In the genomic region with DNA sequence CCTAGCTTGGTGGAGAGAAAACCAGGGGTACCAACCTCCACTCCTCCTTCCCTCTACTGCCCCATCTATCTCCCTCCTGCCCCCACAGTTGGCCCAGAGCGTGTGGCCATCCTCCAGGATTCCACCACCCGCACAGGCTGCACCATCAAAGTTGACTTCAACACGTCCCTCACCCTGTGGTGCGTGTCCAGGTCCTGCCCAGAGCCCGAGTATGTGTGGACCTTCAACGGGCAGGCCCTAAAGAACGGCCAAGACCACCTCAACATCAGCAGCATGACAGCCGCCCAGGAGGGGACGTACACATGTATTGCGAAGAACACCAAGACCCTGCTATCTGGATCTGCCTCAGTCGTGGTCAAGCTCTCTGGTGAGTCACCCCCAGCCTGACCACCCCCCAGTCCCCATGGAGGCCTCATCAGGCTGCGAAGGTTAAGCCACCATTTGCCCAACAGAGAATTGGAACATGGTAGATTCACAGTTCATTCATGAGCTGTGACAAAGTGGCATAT, we compare ENCODE assay signal across 34 cellular contexts. TPM values are rescaled to one million over a fixed set of nuclear protein-coding genes. Genes with fewer than 3 reads are reported as not detected.
"Had no signal": no experiment of that assay in that cellular context is flagged by ENCODE, and none has a peak within 500 bp of the region (broad histone marks: within the 10 kb centered on the region; RNA-seq: fewer than 3 reads in every experiment).

No MANE protein-coding gene starts in this region.

- H3K79me2 ChIP-seq: hepatocyte had no signal

- H3K27me3 Mint-ChIP-seq: naive thymus-derived CD4-positive, alpha-beta T cell had no signal

- H3K9me3 ChIP-seq: gastrocnemius medialis, heart left ventricle, left lung, mucosa of descending colon, pancreas, testis, tibial nerve, upper lobe of left lung had no signal

- H3K27me3 ChIP-seq: dorsolateral prefrontal cortex, gastrocnemius medialis, heart left ventricle, hepatocyte, left lung, pancreas, testis, tibial nerve, upper lobe of left lung had no signal

- H3K4me2 ChIP-seq: hepatocyte had no signal

- H3K27ac Mint-ChIP-seq: mesothelial cell of epicardium; naive thymus-derived CD4-positive, alpha-beta T cell; nephron progenitor cell; stimulated activated memory B cell treated with anti-CD40 and anti-IgM and Interleukin-4, amounts not matched to agents 10 μg/mL and 1 μg/mL and 100 μg/mL, for 72 hours had no signal

- H3K36me3 ChIP-seq: gastrocnemius medialis, heart left ventricle, left lung, pancreas, tibial nerve, upper lobe of left lung had no signal

- H3K9me3 Mint-ChIP-seq: mesothelial cell of epicardium; naive thymus-derived CD4-positive, alpha-beta T cell; nephron progenitor cell; stimulated activated memory B cell treated with anti-CD40 and anti-IgM and Interleukin-4, amounts not matched to agents 10 μg/mL and 1 μg/mL and 100 μg/mL, for 72 hours had no signal

- H3K4me3 Mint-ChIP-seq: mesothelial cell of epicardium; naive thymus-derived CD4-positive, alpha-beta T cell; nephron progenitor cell; stimulated activated memory B cell treated with anti-CD40 and anti-IgM and Interleukin-4, amounts not matched to agents 10 μg/mL and 1 μg/mL and 100 μg/mL, for 72 hours had no signal

- DNase-seq: dorsolateral prefrontal cortex; effector CD4-positive, alpha-beta T cell; foreskin fibroblast; gastrocnemius medialis; heart left ventricle; kidney; left lung; mesenchymal stem cell; mucosa of descending colon; naive thymus-derived CD4-positive, alpha-beta T cell; nephron progenitor cell; occipital lobe; pancreas; retina; stimulated activated CD4-positive, alpha-beta T cell treated with anti-CD3 and anti-CD28 coated beads, Interleukin-2, amount 100 ng/mL, for 24 hours; stimulated activated CD4-positive, alpha-beta T cell treated with anti-CD3 and anti-CD28 coated beads, Interleukin-4, amount 100 ng/mL, for 24 hours; stimulated activated naive CD8-positive, alpha-beta T cell treated with anti-CD3 and anti-CD28 coated beads, Interleukin-15, Interleukin-2, amounts not matched to agents 100 U/mL and 50 U/mL, for 24 hours; substantia nigra; testis had no signal

- H2AFZ ChIP-seq: hepatocyte had no signal

- FAIRE-seq: colon, kidney, pancreas, urothelium cell line had no signal

- H3K36me3 Mint-ChIP-seq: mesothelial cell of epicardium; naive thymus-derived CD4-positive, alpha-beta T cell; stimulated activated memory B cell treated with anti-CD40 and anti-IgM and Interleukin-4, amounts not matched to agents 10 μg/mL and 1 μg/mL and 100 μg/mL, for 72 hours had no signal

- H3K4me3 ChIP-seq: dorsolateral prefrontal cortex, gastrocnemius medialis, heart left ventricle, hepatocyte, left lung, mucosa of descending colon, pancreas, testis, tibial nerve, upper lobe of left lung had no signal

- ATAC-seq: esophagus mucosa; gastrocnemius medialis; heart left ventricle; left lung; mucosa of descending colon; naive thymus-derived CD4-positive, alpha-beta T cell; pancreas; sciatic nerve; stimulated activated memory B cell treated with anti-CD40 and anti-IgM and Interleukin-4, amounts not matched to agents 10 μg/mL and 1 μg/mL and 100 μg/mL, for 72 hours; stimulated activated naive CD8-positive, alpha-beta T cell treated with anti-CD3 and anti-CD28 coated beads, Interleukin-15, Interleukin-2, amounts not matched to agents 100 U/mL and 50 U/mL, for 24 hours had no signal

- H3K27ac ChIP-seq: dorsolateral prefrontal cortex, epithelial cell of prostate, gastrocnemius medialis, heart left ventricle, hepatocyte, left lung, pancreas, testis, tibial nerve, upper lobe of left lung had no signal

- H3K4me1 Mint-ChIP-seq: mesothelial cell of epicardium; stimulated activated memory B cell treated with anti-CD40 and anti-IgM and Interleukin-4, amounts not matched to agents 10 μg/mL and 1 μg/mL and 100 μg/mL, for 72 hours had no signal

- H3K4me1 ChIP-seq: gastrocnemius medialis, left lung, pancreas, testis, tibial nerve, upper lobe of left lung had no signal

RNA-seq across cellular contexts. Expression of gene CEACAM16, which starts 6.6 kb away (rescaled TPM):
- total RNA-seq: cerebellum; dorsolateral prefrontal cortex; esophagus mucosa; gastrocnemius medialis; glomerular endothelial cell; heart left ventricle; kidney; lower leg skin; mesothelial cell of epicardium; naive thymus-derived CD4-positive, alpha-beta T cell; occipital lobe; posterior vena cava; pulmonary artery endothelial cell; sciatic nerve; tibial nerve; upper lobe of left lung had no signal
- polyA plus RNA-seq: heart left ventricle; hepatocyte; naive thymus-derived CD4-positive, alpha-beta T cell had no signal

RNA-seq across cellular contexts. Expression of gene CEACAM19, which starts 34.3 kb away (rescaled TPM):
- polyA plus RNA-seq: naive thymus-derived CD4-positive, alpha-beta T cell had no signal

RNA-seq across cellular contexts. Expression of gene BCL3, which starts 43.0 kb away (rescaled TPM):
- total RNA-seq: occipital lobe had no signal
